37 cellular contexts compared by ENCODE assay signal in genomic region chr5:60802216-60802615, GRCh38. TPM values are rescaled to one million over a fixed set of nuclear protein-coding genes. Genes with fewer than 3 reads are reported as not detected.
"Had no signal": no experiment of that assay in that cellular context is flagged by ENCODE, and none has a peak within 500 bp of the region (broad histone marks: within the 10 kb centered on the region; RNA-seq: fewer than 3 reads in every experiment).

No MANE protein-coding gene starts in this region.

- H3K36me3 ChIP-seq: MG63 had no signal

- DNase-seq: Karpas-422, Kasumi-1, MG63, MM.1S, MV-4-11, NCI-H1048, NCI-H1092, NCI-H1092 treated with DMSO at 0.1 percent for 48 hours, NCI-H1105, NCI-H1105 treated with DMSO at 0.1 percent for 48 hours, NCI-H1417, NCI-H1417 treated with DMSO at 0.1 percent for 48 hours, NCI-H1436, NCI-H1436 treated with DMSO at 0.1 percent for 48 hours, NCI-H1694, NCI-H1694 treated with DMSO at 0.1 percent for 48 hours, NCI-H187, NCI-H187 treated with DMSO at 0.1 percent for 48 hours, NCI-H1930, NCI-H2029, NCI-H2029 treated with DMSO at 0.1 percent for 48 hours, NCI-H2081, NCI-H2081 treated with DMSO at 0.1 percent for 48 hours, NCI-H2107, NCI-H2171, NCI-H2171 treated with DMSO at 0.1 percent for 48 hours, NCI-H2227 treated with DMSO at 0.1 percent for 48 hours, NCI-H226, NCI-H345, NCI-H446, NCI-H446 treated with DMSO at 0.1 percent for 48 hours, NCI-H510A, NCI-H510A treated with DMSO at 0.1 percent for 48 hours, NCI-H524, NCI-H524 treated with DMSO at 0.1 percent for 48 hours, NCI-H526 had no signal

- H3K27me3 ChIP-seq: MG63 had no signal

- H3K4me3 ChIP-seq: MG63 had no signal

- H3K9me3 ChIP-seq: MG63 had no signal

RNA-seq across cellular contexts. Expression of gene ELOVL7, which starts 41.9 kb away (rescaled TPM):
- total RNA-seq: LHCN-M2 had no signal
